Comparison of ENCODE assay signal across 11 cellular contexts in the genomic region with DNA sequence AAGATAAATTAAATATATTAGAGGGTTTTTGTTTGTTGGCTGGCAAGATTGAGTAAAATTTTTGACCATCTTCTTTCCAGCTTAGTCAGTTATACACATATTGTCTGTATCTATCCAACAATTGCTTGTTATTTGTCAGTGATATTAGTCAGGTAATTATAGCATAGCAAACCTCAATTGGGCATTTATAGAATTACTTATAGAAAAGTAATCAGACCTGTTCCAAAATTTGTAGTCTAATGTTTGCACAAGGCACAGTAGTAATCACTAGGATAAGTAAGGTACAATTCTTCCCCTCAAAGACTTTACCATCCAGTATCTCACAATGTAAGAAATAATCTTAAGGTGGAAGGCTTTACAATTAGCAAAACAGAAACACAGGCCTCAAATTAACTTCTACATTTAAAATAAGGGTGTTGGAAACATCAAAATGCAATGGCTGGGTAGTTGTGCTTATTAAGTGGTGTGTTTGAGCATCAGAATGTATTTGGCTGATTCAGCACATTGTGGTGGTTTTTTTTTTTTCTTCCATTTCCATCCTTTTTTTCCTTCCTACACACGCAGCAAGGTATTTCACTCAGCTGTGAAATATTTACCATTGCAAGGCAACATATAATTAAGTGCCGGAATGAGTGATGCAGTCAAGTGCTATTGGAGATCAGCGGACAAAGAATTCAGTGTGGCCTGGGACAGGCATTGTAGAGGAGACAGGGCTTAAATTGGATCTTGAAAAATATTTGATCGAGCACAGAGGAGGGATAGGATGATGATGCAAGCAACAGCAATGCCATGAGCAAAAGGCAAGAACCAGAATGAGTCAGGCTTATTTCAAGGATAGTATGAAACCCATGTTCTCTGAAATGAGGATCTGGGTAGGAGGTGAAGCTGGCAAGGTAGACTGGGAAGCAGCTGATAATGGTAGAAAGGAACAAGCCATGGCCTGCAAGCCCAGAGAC.
A peak's percentile ranks its signal among the peaks of the same experiment; 100 is the strongest.
DNase-seq lines count a peak whose midpoint lies in the region; ATAC-seq and FAIRE-seq lines count a peak whose summit lies in the region.
"Had no signal": no experiment of that assay in that cellular context is flagged by ENCODE, and none has a peak within 500 bp of the region (broad histone marks: within the 10 kb centered on the region; RNA-seq: fewer than 3 reads in every experiment).

No MANE protein-coding gene starts in this region.

- peak overlapping the region; percentile 98 for H3K27ac ChIP-seq in temporal lobe (ENCODE audit: low read depth, low read length)

- DNase-seq in NCI-H748 (lab: John Stamatoyannopoulos, UW; ENCODE audit: unreplicated experiment) (peak; percentile 36), NCI-H748 treated with DMSO at 0.1 percent for 48 hours (lab: John Stamatoyannopoulos, UW) (no peak), amniotic epithelial cell (ENCODE audit: low read depth) (peak; percentile 93), left ventricle myocardium superior (no peak), RCC 7860 (ENCODE audit: low spot score) (no peak)
- DNase-seq in stimulated activated naive CD4-positive, alpha-beta T cell treated with Interleukin-2 at 50 U/mL for 16 hours (lab: John Stamatoyannopoulos, UW), result no peak
- DNase-seq: activated CD4-positive, CD25-positive, alpha-beta regulatory T cell treated with anti-CD3 and anti-CD28 coated beads, Interleukin-2, amount 50 U/mL, for 72 hours; AML-193; cerebellar nuclear complex had no signal

- ATAC-seq in left ventricle myocardium superior (peak; percentile 5), HG03469 (IDR thresholded peaks at IDR 0.05; ENCODE audit: unreplicated experiment) (no peak)

- no peak for FAIRE-seq in RCC 7860 (lab: Jason Lieb, UNC)

- intact Hi-C loops in left ventricle myocardium superior (cut with micrococcal nuclease), result no loop called here

Comparison
In these comparisons a context has a peak if more than half of its experiments do, and no peak if none do; other contexts are left out.
1. DNase-seq: peak in NCI-H748 (single experiment) and amniotic epithelial cell (single experiment); none in NCI-H748 treated with DMSO at 0.1 percent for 48 hours (single experiment), left ventricle myocardium superior (single experiment), stimulated activated naive CD4-positive, alpha-beta T cell treated with Interleukin-2 at 50 U/mL for 16 hours (single experiment) and RCC 7860 (single experiment).